Comparison of ENCODE assay signal across 25 cellular contexts in genomic region chr13:81020010-81020409, GRCh38.
DNase-seq lines count a peak whose midpoint lies in the region; ATAC-seq, FAIRE-seq and TF ChIP-seq lines count a peak whose summit lies in the region.
"Had no signal": no experiment of that assay in that cellular context is flagged by ENCODE, and none has a peak within 500 bp of the region (broad histone marks: within the 10 kb centered on the region; RNA-seq: fewer than 3 reads in every experiment).

No MANE protein-coding gene starts in this region.

- TF ChIP-seq EP300 in HepG2 (IDR thresholded peaks at IDR 0.05; ENCODE audit: low read depth in 2 of 2, low read length in 2 of 2) (no peak), HepG2 (CRISPR knock-in tag; IDR thresholded peaks at IDR 0.05; ENCODE audit: borderline replicate concordance) (no peak), K562 (IDR thresholded peaks at IDR 0.05; ENCODE audit: low read length) (no peak)

- no peak for FAIRE-seq in HepG2 (lab: Jason Lieb, UNC)
- no peak for FAIRE-seq in K562 (lab: Jason Lieb, UNC)
- FAIRE-seq: GM12892, GM18507 had no signal

- H3K9me2 ChIP-seq in MM.1S (replicated peaks; ENCODE audit: insufficient read depth, low read length), result no peaks in the 10 kb centered on the region

- 39% methylated on average over 2 of the region's 2 CpGs for WGBS in HepG2 (ENCODE audit: low lambda C conversion rate)
- 86% methylated on average over 2 of the region's 2 CpGs for WGBS in right lobe of liver (ENCODE audit: insufficient coverage, low coverage, low lambda C conversion rate, missing lambda C conversion rate)
- no CpG with 5 or more reads among the region's 2 CpGs for WGBS in IMR-90 (ENCODE audit: extremely low coverage in 2 of 2, insufficient read length in 1 of 2), 2 experiments
- WGBS in K562 (ENCODE audit: insufficient coverage, low coverage, missing lambda C conversion rate), result 6% methylated on average over 2 of the region's 2 CpGs

- H2BK5ac ChIP-seq in IMR-90 (ENCODE audit: low read depth, low read length, poor library complexity, severe bottlenecking), result no peak overlapping the region

- H3K4ac ChIP-seq in IMR-90 (ENCODE audit: low read depth, low read length), result no peak overlapping the region

- H3K27ac ChIP-seq in HepG2 (ENCODE audit: extremely low read length, insufficient read depth, low read length) (no peak overlapping the region), right lobe of liver (no peak overlapping the region), IMR-90 (ENCODE audit: insufficient read depth, low read length) (no peak overlapping the region), K562 (ENCODE audit: extremely low read depth, low read depth, low read length) (no peak overlapping the region), MM.1S (ENCODE audit: low read length) (no peak overlapping the region)
- H3K27ac ChIP-seq: 22Rv1, BLaER1 had no signal

- no peaks in the 10 kb centered on the region for H3K79me1 ChIP-seq in IMR-90 (ENCODE audit: low read depth in 1 of 2, low read length in 2 of 2)

- ATAC-seq in HepG2 (no peak), right lobe of liver (no peak), IMR-90 (ENCODE audit: low read depth) (no peak), K562 (no peak), GM21737 (IDR thresholded peaks at IDR 0.05; ENCODE audit: unreplicated experiment) (no peak), GM21526 (IDR thresholded peaks at IDR 0.05; ENCODE audit: low FRiP score, unreplicated experiment) (no peak)
- ATAC-seq: GM12878 had no signal

- no peak overlapping the region for H2BK20ac ChIP-seq in IMR-90 (ENCODE audit: low read depth, low read length)

- POLR2A ChIA-PET in HepG2 (lab: Yijun Ruan, JAX) (no interaction called here), IMR-90 (lab: Charles Lee; ENCODE audit: unreplicated experiment) (no interaction called here), K562 (lab: Yijun Ruan, JAX) (no interaction called here)

- H2AFZ ChIP-seq in HepG2 (ENCODE audit: low read length), result no peak overlapping the region
- H2AFZ ChIP-seq in IMR-90 (replicated peaks; ENCODE audit: low read length, poor library complexity), result no peak overlapping the region
- H2AFZ ChIP-seq in K562 (ENCODE audit: low read depth, low read length), result no peak overlapping the region
- no peak overlapping the region for H2AFZ ChIP-seq in MM.1S (ENCODE audit: low read length)

- BruUV-seq in HepG2 (replicated peaks; lab: Mats Ljungman, UMichigan) (no TSS peak), IMR-90 (replicated peaks; lab: Mats Ljungman, UMichigan) (no TSS peak), K562 (replicated peaks; lab: Mats Ljungman, UMichigan) (no TSS peak)

- H4K20me1 ChIP-seq in HepG2 (ENCODE audit: insufficient read depth, low read length), result no peaks in the 10 kb centered on the region
- H4K20me1 ChIP-seq in IMR-90 (ENCODE audit: insufficient read depth, low read length), result no peaks in the 10 kb centered on the region
- no peaks in the 10 kb centered on the region for H4K20me1 ChIP-seq in K562 (replicated peaks; ENCODE audit: control insufficient read depth, insufficient read depth, low read length)
- no peaks in the 10 kb centered on the region for H4K20me1 ChIP-seq in MM.1S (ENCODE audit: insufficient read depth, low read length)
- H4K20me1 ChIP-seq: BLaER1 had no signal

- in situ Hi-C loops in HepG2 (cut with HindIII; ENCODE audit: extremely low pct_ligation_motif_present, low pct_unique_long_range_greater_than_20kb) (no loop called here), IMR-90 (cut with MboI; ENCODE audit: low sequenced_read_pairs) (no loop called here), K562 (cut with MboI) (no loop called here)

- H3F3A ChIP-seq in MM.1S (ENCODE audit: insufficient read depth, low read length), result no peaks in the 10 kb centered on the region

- H3K18ac ChIP-seq in IMR-90 (ENCODE audit: low read depth, low read length), result no peak overlapping the region

- intact Hi-C loops in HepG2 (cut with micrococcal nuclease; ENCODE audit: unreplicated experiment) (no loop called here), right lobe of liver (cut with DNase I) (no loop called here), IMR-90 (cut with micrococcal nuclease) (no loop called here), K562 (cut with micrococcal nuclease) (no loop called here)

- CTCF ChIA-PET in HepG2 (lab: Yijun Ruan, JAX; ENCODE audit: low intra/inter-chr PET ratio, low total read pairs) (no interaction called here), IMR-90 (lab: Yijun Ruan, JAX) (no interaction called here), K562 (lab: Yijun Ruan, JAX; ENCODE audit: low intra/inter-chr PET ratio) (no interaction called here)

- H3K56ac ChIP-seq in IMR-90 (ENCODE audit: extremely low read depth, insufficient read depth, low read length), result no peak overlapping the region

- H3K4me3 ChIP-seq in HepG2 (replicated peaks in 1 of 3; ENCODE audit: insufficient read depth in 1 of 3, low read depth in 2 of 3, low read length in 3 of 3) (no peak overlapping the region), right lobe of liver (no peak overlapping the region), IMR-90 (ENCODE audit: insufficient read depth, low read depth, low read length) (no peak overlapping the region), K562 (no peak overlapping the region), MM.1S (ENCODE audit: low read length) (no peak overlapping the region)
- H3K4me3 ChIP-seq: BLaER1, GM12878 had no signal

- no peaks in the 10 kb centered on the region for H3K9me1 ChIP-seq in IMR-90 (ENCODE audit: insufficient read depth, low read length)
- no peaks in the 10 kb centered on the region for H3K9me1 ChIP-seq in K562 (ENCODE audit: control insufficient read depth, insufficient read depth, low read length)

- no peak for TF ChIP-seq CTCF in HepG2 (CRISPR knock-in tag; IDR thresholded peaks at IDR 0.05)
- no peak for TF ChIP-seq CTCF in right lobe of liver (IDR thresholded peaks at IDR 0.05)
- TF ChIP-seq CTCF in IMR-90 (conservative IDR thresholded peaks at IDR 0.05; ENCODE audit: low read depth, low read length), result no peak
- TF ChIP-seq CTCF in K562 (IDR thresholded peaks at IDR 0.05 in 2 of 3, conservative IDR thresholded peaks at IDR 0.05 in 1 of 3; ENCODE audit: insufficient read depth in 2 of 3, low read depth in 1 of 3, low read length in 3 of 3), result no peak
- TF ChIP-seq CTCF in MM.1S (IDR thresholded peaks at IDR 0.05; ENCODE audit: low read length), result no peak

- dilution Hi-C loops in IMR-90 (cut with HindIII; ENCODE audit: low sequenced_read_pairs, unreplicated experiment), result no loop called here

- no peak overlapping the region for H3K23ac ChIP-seq in IMR-90 (ENCODE audit: low read depth, low read length)

- no peak overlapping the region for H2BK15ac ChIP-seq in IMR-90 (ENCODE audit: low read depth, low read length)

- no peaks in the 10 kb centered on the region for H3K27me3 ChIP-seq in HepG2 (ENCODE audit: control insufficient read depth in 1 of 2, insufficient read depth in 2 of 2, low read length in 2 of 2)
- H3K27me3 ChIP-seq in right lobe of liver, result no peaks in the 10 kb centered on the region
- H3K27me3 ChIP-seq in IMR-90 (ENCODE audit: control insufficient read depth, insufficient read depth, low read length), result no peaks in the 10 kb centered on the region
- H3K27me3 ChIP-seq in K562 (ENCODE audit: control insufficient read depth in 2 of 2, insufficient read depth in 2 of 2, low read length in 2 of 2), result no peaks in the 10 kb centered on the region
- H3K27me3 ChIP-seq in MM.1S (replicated peaks; ENCODE audit: insufficient read depth, low read length), result no peaks in the 10 kb centered on the region
- H3K27me3 ChIP-seq: BE2C, BLaER1 had no signal

- H2BK120ac ChIP-seq in IMR-90 (ENCODE audit: low read depth, low read length), result no peak overlapping the region

- no peak overlapping the region for H3K14ac ChIP-seq in IMR-90 (replicated peaks; ENCODE audit: low read depth, low read length)

- H4K8ac ChIP-seq in IMR-90 (ENCODE audit: low read depth in 2 of 2, low read length in 2 of 2), result no peak overlapping the region

- H3K4me1 ChIP-seq in HepG2 (ENCODE audit: insufficient read depth, low read length) (peaks cover 6% of the 10 kb centered on the region; the same call in 1 of the 2 replicates), right lobe of liver (no peaks in the 10 kb centered on the region), IMR-90 (ENCODE audit: control insufficient read depth, insufficient read depth, low read length) (no peaks in the 10 kb centered on the region), K562 (replicated peaks in 1 of 2; ENCODE audit: control insufficient read depth in 2 of 2, insufficient read depth in 2 of 2, low read length in 2 of 2) (no peaks in the 10 kb centered on the region), MM.1S (ENCODE audit: low read length) (no peaks in the 10 kb centered on the region)
- H3K4me1 ChIP-seq: BE2C, BLaER1 had no signal

- DNase-seq in HepG2 (ENCODE audit: low spot score) (no peak), right lobe of liver (no peak), IMR-90 (no peak), K562 (ENCODE audit: extremely low read depth in 1 of 4, low spot score in 3 of 4) (no peak), MM.1S (no peak)
- DNase-seq: ACHN; BE2C; CD4-positive, alpha-beta memory T cell; CD4-positive, CD25-positive, alpha-beta regulatory T cell; CD8-positive, alpha-beta memory T cell; COR-L47; DMS 273 treated with DMSO at 0.1 percent for 48 hours; DMS153; DMS53; DMS79; DND-41; EL; GDM1 had no signal

- H3K36me3 ChIP-seq in HepG2 (replicated peaks in 1 of 2; ENCODE audit: control insufficient read depth in 1 of 2, insufficient read depth in 2 of 2, low read length in 2 of 2) (no peaks in the 10 kb centered on the region), right lobe of liver (no peaks in the 10 kb centered on the region), IMR-90 (ENCODE audit: control insufficient read depth, insufficient read depth, low read length) (no peaks in the 10 kb centered on the region), K562 (ENCODE audit: control insufficient read depth, insufficient read depth, low read length) (no peaks in the 10 kb centered on the region), MM.1S (replicated peaks; ENCODE audit: insufficient read depth, low read length) (no peaks in the 10 kb centered on the region)
- H3K36me3 ChIP-seq: BE2C, BLaER1 had no signal

- TF ChIP-seq POLR2A in HepG2 (IDR thresholded peaks at IDR 0.05; ENCODE audit: insufficient read depth in 1 of 2, low read depth in 2 of 2, low read length in 2 of 2) (no peak), right lobe of liver (IDR thresholded peaks at IDR 0.05) (no peak), IMR-90 (IDR thresholded peaks at IDR 0.05; ENCODE audit: low read depth, low read length) (no peak), K562 (conservative IDR thresholded peaks at IDR 0.05) (no peak)

- H3K9me3 ChIP-seq in HepG2 (ENCODE audit: low read length), result peaks cover 5% of the 10 kb centered on the region; the same call in 1 of the 2 replicates
- H3K9me3 ChIP-seq in right lobe of liver, result no peaks in the 10 kb centered on the region
- peaks cover 5% of the 10 kb centered on the region; the same call in 1 of the 2 replicates for H3K9me3 ChIP-seq in IMR-90 (ENCODE audit: control insufficient read depth, insufficient read depth, low read length)
- no peaks in the 10 kb centered on the region for H3K9me3 ChIP-seq in K562 (replicated peaks; ENCODE audit: control insufficient read depth, insufficient read depth, low read depth, low read length)
- H3K9me3 ChIP-seq in MM.1S (replicated peaks; ENCODE audit: insufficient read depth, low read length), result no peaks in the 10 kb centered on the region
- H3K9me3 ChIP-seq: BE2C had no signal

- H4K91ac ChIP-seq in IMR-90 (ENCODE audit: insufficient read depth, low read depth, low read length), result no peak overlapping the region

- no peak overlapping the region for H4K5ac ChIP-seq in IMR-90 (ENCODE audit: low read depth, low read length)

- H2AK5ac ChIP-seq in IMR-90 (ENCODE audit: low read depth, low read length), result no peak overlapping the region

- TF ChIP-seq RAD21 in HepG2 (CRISPR knock-in tag; IDR thresholded peaks at IDR 0.05) (no peak), IMR-90 (IDR thresholded peaks at IDR 0.05; ENCODE audit: low read length) (no peak), K562 (CRISPR knock-in tag; conservative IDR thresholded peaks at IDR 0.05 in 1 of 2, IDR thresholded peaks at IDR 0.05 in 1 of 2) (no peak)

- H2AK9ac ChIP-seq in IMR-90 (replicated peaks; ENCODE audit: low read depth, low read length, poor library complexity), result no peak overlapping the region

- H3K9ac ChIP-seq in HepG2 (ENCODE audit: insufficient read depth, low read depth, low read length), result no peak overlapping the region
- no peak overlapping the region for H3K9ac ChIP-seq in IMR-90 (ENCODE audit: low read depth, low read length)
- no peak overlapping the region for H3K9ac ChIP-seq in K562 (ENCODE audit: insufficient read depth in 1 of 2, low read depth in 2 of 2, low read length in 2 of 2)
- H3K9ac ChIP-seq in MM.1S (ENCODE audit: low read length), result no peak overlapping the region
- H3K9ac ChIP-seq: BLaER1 had no signal

- no peaks in the 10 kb centered on the region for H3K79me2 ChIP-seq in HepG2 (ENCODE audit: insufficient read depth, low read length)
- H3K79me2 ChIP-seq in K562 (ENCODE audit: control insufficient read depth, insufficient read depth, low read length), result no peaks in the 10 kb centered on the region
- H3K79me2 ChIP-seq in MM.1S (ENCODE audit: low read length), result no peaks in the 10 kb centered on the region

- no peak overlapping the region for H3K4me2 ChIP-seq in HepG2 (ENCODE audit: low read depth, low read length)
- no peak overlapping the region for H3K4me2 ChIP-seq in IMR-90 (ENCODE audit: low read depth, low read length)
- no peak overlapping the region for H3K4me2 ChIP-seq in K562 (ENCODE audit: insufficient read depth, low read length)
- H3K4me2 ChIP-seq in MM.1S (ENCODE audit: low read depth, low read length), result no peak overlapping the region
- H3K4me2 ChIP-seq: BLaER1 had no signal

Comparison
In these comparisons a context has a peak if more than half of its experiments do, and no peak if none do; other contexts are left out.
1. Of the 241 proteins assayed by ChIP-seq in both HepG2 and K562: peak only in HepG2: MAFF and MAFK; only in K562: none; in both: none; in neither: 239.